ENCODE assay signal across 16 cellular contexts in the genomic region with DNA sequence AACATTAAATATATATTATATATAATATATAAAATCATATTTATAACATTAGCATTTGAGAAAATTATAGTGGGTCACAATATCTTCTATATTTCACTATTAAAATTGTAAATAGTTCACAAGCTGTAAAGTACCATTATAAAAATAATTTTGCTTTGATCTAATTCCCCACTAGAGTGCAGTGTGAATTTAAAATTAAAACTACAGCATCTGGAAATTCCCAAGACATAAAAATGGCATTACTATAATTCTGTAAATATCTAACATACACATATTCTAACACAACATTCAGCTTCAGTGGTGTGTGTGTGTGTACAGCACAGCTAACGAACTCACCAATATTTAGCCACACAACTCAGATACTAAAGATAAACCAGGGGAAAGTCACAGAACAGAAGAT.
DNase-seq lines count a peak whose midpoint lies in the region; ATAC-seq, FAIRE-seq and TF ChIP-seq lines count a peak whose summit lies in the region.
"Had no signal": no experiment of that assay in that cellular context is flagged by ENCODE, and none has a peak within 500 bp of the region (broad histone marks: within the 10 kb centered on the region; RNA-seq: fewer than 3 reads in every experiment).

No MANE protein-coding gene starts in this region.

- in situ Hi-C loops in astrocyte of the cerebellum (cut with HindIII; ENCODE audit: low sequenced_read_pairs), result no loop called here

- no peak for ATAC-seq in HG03175 (IDR thresholded peaks at IDR 0.05; ENCODE audit: unreplicated experiment)
- ATAC-seq in HG03342 (IDR thresholded peaks at IDR 0.05; ENCODE audit: unreplicated experiment), result no peak
- ATAC-seq: body of pancreas, left ventricle myocardium superior had no signal

- no peaks in the 10 kb centered on the region for H3K9me3 ChIP-seq in CD4-positive, alpha-beta memory T cell (ENCODE audit: control insufficient read depth in 1 of 2, low read length in 2 of 2)
- H3K9me3 ChIP-seq: body of pancreas, sigmoid colon had no signal

- POLR2A ChIA-PET in activated CD4-positive, alpha-beta memory T cell treated with anti-CD3 and anti-CD28 coated beads, Interleukin-2, amount 10 ng/mL, durations not matched to agents 7 days and 5 days (lab: Charles Lee), result no interaction called here
- POLR2A ChIA-PET in CD4-positive, alpha-beta memory T cell (lab: Charles Lee; ENCODE audit: partially characterized antibody), result no interaction called here

- no peaks in the 10 kb centered on the region for H3K36me3 ChIP-seq in CD4-positive, alpha-beta memory T cell (ENCODE audit: insufficient read depth, low read length)
- H3K36me3 ChIP-seq: sigmoid colon had no signal

- no peak overlapping the region for H3K4me3 ChIP-seq in AG10803 (ENCODE audit: low read length)
- H3K4me3 ChIP-seq in Jurkat, Clone E6-1 (ENCODE audit: low read length), result no peak overlapping the region
- no peak overlapping the region for H3K4me3 ChIP-seq in astrocyte of the cerebellum (ENCODE audit: low read depth, low read length)
- H3K4me3 ChIP-seq in CD4-positive, alpha-beta memory T cell (ENCODE audit: low read length in 2 of 2), result no peak overlapping the region
- H3K4me3 ChIP-seq: body of pancreas, sigmoid colon had no signal

- no peak overlapping the region for H3K27ac ChIP-seq in CD4-positive, alpha-beta memory T cell (ENCODE audit: low read depth, low read length)
- H3K27ac ChIP-seq: body of pancreas, sigmoid colon had no signal

- no peak; the same call in 1 of the 2 replicates for TF ChIP-seq CTCF in AG10803 (conservative IDR thresholded peaks at IDR 0.05; ENCODE audit: low read length)
- TF ChIP-seq CTCF in astrocyte of the cerebellum (IDR thresholded peaks at IDR 0.05; ENCODE audit: low read depth, low read length, missing control alignments), result peak; percentile 4

- peak; percentile 96 for FAIRE-seq in islet of Langerhans (lab: Jason Lieb, UNC)
- FAIRE-seq: endothelial cell of umbilical vein had no signal

- no peaks in the 10 kb centered on the region for H3K4me1 ChIP-seq in CD4-positive, alpha-beta memory T cell (ENCODE audit: insufficient read depth, low read length)
- H3K4me1 ChIP-seq: body of pancreas, sigmoid colon had no signal

- intact Hi-C loops in CD4-positive, alpha-beta memory T cell (cut with micrococcal nuclease), result no loop called here

- H3K27me3 ChIP-seq in CD4-positive, alpha-beta memory T cell (ENCODE audit: insufficient read depth, low read length), result no peaks in the 10 kb centered on the region
- H3K27me3 ChIP-seq: body of pancreas, sigmoid colon had no signal

- no peak overlapping the region for H3K4me3 Mint-ChIP-seq in activated CD4-positive, alpha-beta memory T cell treated with anti-CD3 and anti-CD28 coated beads, Interleukin-2, amount 10 ng/mL, durations not matched to agents 7 days and 5 days
- no peak overlapping the region for H3K4me3 Mint-ChIP-seq in CD4-positive, alpha-beta memory T cell
- H3K4me3 Mint-ChIP-seq: naive B cell had no signal

- H3K4me1 Mint-ChIP-seq in activated CD4-positive, alpha-beta memory T cell treated with anti-CD3 and anti-CD28 coated beads, Interleukin-2, amount 10 ng/mL, durations not matched to agents 7 days and 5 days, result no peaks in the 10 kb centered on the region
- no peaks in the 10 kb centered on the region for H3K4me1 Mint-ChIP-seq in CD4-positive, alpha-beta memory T cell
- H3K4me1 Mint-ChIP-seq: naive B cell had no signal

- peak; percentile 5 for DNase-seq in AG10803 (ENCODE audit: low read depth)
- DNase-seq in Jurkat, Clone E6-1 (ENCODE audit: low read depth, low spot score), result peak; percentile 11
- no peak for DNase-seq in astrocyte of the cerebellum (ENCODE audit: low read depth)
- DNase-seq in activated CD4-positive, alpha-beta memory T cell treated with anti-CD3 and anti-CD28 coated beads, Interleukin-2, amount 10 ng/mL, durations not matched to agents 7 days and 5 days, result no peak
- no peak for DNase-seq in CD4-positive, alpha-beta memory T cell
- DNase-seq: activated gamma-delta T cell treated with Interleukin-2 at 50 U/mL for 16 hours; body of pancreas; left ventricle myocardium superior; naive B cell; NCI-H510A treated with DMSO at 0.1 percent for 48 hours; sigmoid colon; stimulated activated naive CD4-positive, alpha-beta T cell had no signal

- H3K9me3 Mint-ChIP-seq in activated CD4-positive, alpha-beta memory T cell treated with anti-CD3 and anti-CD28 coated beads, Interleukin-2, amount 10 ng/mL, durations not matched to agents 7 days and 5 days, result peaks cover 1% of the 10 kb centered on the region
- H3K9me3 Mint-ChIP-seq in CD4-positive, alpha-beta memory T cell, result peaks cover 0 to 4% (median 2%) of the 10 kb centered on the region in 8 donors

- H3K36me3 Mint-ChIP-seq in activated CD4-positive, alpha-beta memory T cell treated with anti-CD3 and anti-CD28 coated beads, Interleukin-2, amount 10 ng/mL, durations not matched to agents 7 days and 5 days (ENCODE audit: low read depth), result no peaks in the 10 kb centered on the region
- H3K36me3 Mint-ChIP-seq in CD4-positive, alpha-beta memory T cell, result no peaks in the 10 kb centered on the region
- H3K36me3 Mint-ChIP-seq: naive B cell had no signal

- no peak overlapping the region for H3K27ac Mint-ChIP-seq in activated CD4-positive, alpha-beta memory T cell treated with anti-CD3 and anti-CD28 coated beads, Interleukin-2, amount 10 ng/mL, durations not matched to agents 7 days and 5 days
- H3K27ac Mint-ChIP-seq in CD4-positive, alpha-beta memory T cell, result no peak overlapping the region
- H3K27ac Mint-ChIP-seq: naive B cell had no signal

- CTCF ChIA-PET in activated CD4-positive, alpha-beta memory T cell treated with anti-CD3 and anti-CD28 coated beads, Interleukin-2, amount 10 ng/mL, durations not matched to agents 7 days and 5 days (lab: Charles Lee), result no interaction called here
- CTCF ChIA-PET in CD4-positive, alpha-beta memory T cell (lab: Charles Lee; ENCODE audit: partially characterized antibody), result no interaction called here

- H3K27me3 Mint-ChIP-seq in activated CD4-positive, alpha-beta memory T cell treated with anti-CD3 and anti-CD28 coated beads, Interleukin-2, amount 10 ng/mL, durations not matched to agents 7 days and 5 days, result no peaks in the 10 kb centered on the region
- H3K27me3 Mint-ChIP-seq in CD4-positive, alpha-beta memory T cell, result no peaks in the 10 kb centered on the region
- H3K27me3 Mint-ChIP-seq: naive B cell had no signal

Comparison
In these comparisons a context has a peak if more than half of its experiments do, and no peak if none do; other contexts are left out.
1. DNase-seq: peak in AG10803 (single experiment) and Jurkat, Clone E6-1 (single experiment); none in astrocyte of the cerebellum (single experiment), activated CD4-positive, alpha-beta memory T cell treated with anti-CD3 and anti-CD28 coated beads, Interleukin-2, amount 10 ng/mL, durations not matched to agents 7 days and 5 days (single experiment) and CD4-positive, alpha-beta memory T cell (0 of 5).